13 cellular contexts compared by ENCODE assay signal in genomic region chr10:12628153-12628552, GRCh38.
"Had no signal": no experiment of that assay in that cellular context is flagged by ENCODE, and none has a peak within 500 bp of the region (broad histone marks: within the 10 kb centered on the region; RNA-seq: fewer than 3 reads in every experiment).

No MANE protein-coding gene starts in this region.

- H3K36me3 ChIP-seq: adrenal gland, cardiac muscle cell, pancreas, sigmoid colon, stomach, thoracic aorta had no signal

- H3K27ac Mint-ChIP-seq: activated naive CD4-positive, alpha-beta T cell treated with anti-CD3 and anti-CD28 coated beads, Interleukin-2, amount 10 ng/mL, durations not matched to agents 7 days and 5 days; T-cell had no signal

- H3K27ac ChIP-seq: adrenal gland, cardiac muscle cell, sigmoid colon, spleen, stomach, thoracic aorta had no signal

- H3K4me3 Mint-ChIP-seq: activated naive CD4-positive, alpha-beta T cell treated with anti-CD3 and anti-CD28 coated beads, Interleukin-2, amount 10 ng/mL, durations not matched to agents 7 days and 5 days; T-cell had no signal

- H3K4me1 ChIP-seq: adrenal gland had no signal

- H3K27me3 ChIP-seq: adrenal gland, cardiac muscle cell, pancreas, sigmoid colon, spleen, stomach had no signal

- H3K9me3 ChIP-seq: adrenal gland, pancreas, sigmoid colon, spleen, stomach, thoracic aorta had no signal

- H3K27me3 Mint-ChIP-seq: activated naive CD4-positive, alpha-beta T cell treated with anti-CD3 and anti-CD28 coated beads, Interleukin-2, amount 10 ng/mL, durations not matched to agents 7 days and 5 days; activated T-helper 17 cell treated with anti-CD3 and anti-CD28 coated beads, Interleukin-2, amount 50 U/mL, for 72 hours; T-cell had no signal

- H3K36me3 Mint-ChIP-seq: activated naive CD4-positive, alpha-beta T cell treated with anti-CD3 and anti-CD28 coated beads, Interleukin-2, amount 10 ng/mL, durations not matched to agents 7 days and 5 days had no signal

- ATAC-seq: T-cell had no signal

- H3K9me3 Mint-ChIP-seq: activated naive CD4-positive, alpha-beta T cell treated with anti-CD3 and anti-CD28 coated beads, Interleukin-2, amount 10 ng/mL, durations not matched to agents 7 days and 5 days; activated T-helper 17 cell treated with anti-CD3 and anti-CD28 coated beads, Interleukin-2, amount 50 U/mL, for 72 hours; T-cell had no signal

- DNase-seq: activated CD4-positive, alpha-beta T cell treated with anti-CD3 and anti-CD28 coated beads for 1 hour; activated CD4-positive, alpha-beta T cell treated with anti-CD3 and anti-CD28 coated beads, Interleukin-2, amount 50 U/mL, for 4 hours; activated naive CD4-positive, alpha-beta T cell treated with anti-CD3 and anti-CD28 coated beads, Interleukin-2, amount 10 ng/mL, durations not matched to agents 7 days and 5 days; sigmoid colon; spleen; stomach; T-cell; T1000 had no signal

- H3K4me3 ChIP-seq: adrenal gland, cardiac muscle cell, pancreas, sigmoid colon, spleen, stomach, thoracic aorta had no signal
